Comparison of ENCODE assay signal across 18 cellular contexts in genomic region chr6:42519779-42520178, GRCh38. TPM values are rescaled to one million over a fixed set of nuclear protein-coding genes. Genes with fewer than 3 reads are reported as not detected.
DNase-seq lines count a peak whose midpoint lies in the region; ATAC-seq and TF ChIP-seq lines count a peak whose summit lies in the region.
"Had no signal": no experiment of that assay in that cellular context is flagged by ENCODE, and none has a peak within 500 bp of the region (broad histone marks: within the 10 kb centered on the region; RNA-seq: fewer than 3 reads in every experiment).

No MANE protein-coding gene starts in this region.

- no peak overlapping the region for H3K27ac Mint-ChIP-seq in activated CD4-positive, alpha-beta T cell treated with anti-CD3 and anti-CD28 coated beads, Interleukin-2, amount 10 ng/mL, durations not matched to agents 24 days and 14 days
- peak overlapping the region; percentile 99 for H3K27ac Mint-ChIP-seq in activated B cell treated with CpG ODN at 0.5 μM for 24 hours
- H3K27ac Mint-ChIP-seq in stimulated activated naive B cell treated with anti-CD40 and anti-IgM and Interleukin-4, amounts not matched to agents 10 μg/mL and 1 μg/mL and 100 μg/mL, for 72 hours, result peak overlapping the region; percentile 20
- H3K27ac Mint-ChIP-seq: CD4-positive, alpha-beta T cell; H9 had no signal

- no peak overlapping the region for H3K4me2 ChIP-seq in Karpas-422 (ENCODE audit: low read depth, low read length, poor library complexity, severe bottlenecking)

- no peak for TF ChIP-seq CTCF in activated B cell treated with CpG ODN at 0.5 μM for 24 hours (IDR thresholded peaks at IDR 0.05)

- peaks cover 12% of the 10 kb centered on the region for H3K4me1 Mint-ChIP-seq in activated CD4-positive, alpha-beta T cell treated with anti-CD3 and anti-CD28 coated beads, Interleukin-2, amount 10 ng/mL, durations not matched to agents 24 days and 14 days
- peaks cover 27% of the 10 kb centered on the region for H3K4me1 Mint-ChIP-seq in activated B cell treated with CpG ODN at 0.5 μM for 24 hours
- H3K4me1 Mint-ChIP-seq in stimulated activated naive B cell treated with anti-CD40 and anti-IgM and Interleukin-4, amounts not matched to agents 10 μg/mL and 1 μg/mL and 100 μg/mL, for 72 hours, result peaks cover 17 to 28% of the 10 kb centered on the region in 2 donors
- H3K4me1 Mint-ChIP-seq: H9 had no signal

- no peak for ATAC-seq in activated B cell treated with CpG ODN at 0.5 μM for 24 hours (ENCODE audit: low read depth)
- ATAC-seq in stimulated activated naive B cell treated with anti-CD40 and anti-IgM and Interleukin-4, amounts not matched to agents 10 μg/mL and 1 μg/mL and 100 μg/mL, for 72 hours (replicated peaks), result no peak
- ATAC-seq in GM21825 (IDR thresholded peaks at IDR 0.05; ENCODE audit: unreplicated experiment), result no peak
- no peak for ATAC-seq in HG03378 (IDR thresholded peaks at IDR 0.05; ENCODE audit: unreplicated experiment)
- ATAC-seq: A549 had no signal

- H3K4me3 ChIP-seq in Karpas-422 (ENCODE audit: low read length), result peak overlapping the region; percentile 10; the same call in 1 of the 2 replicates
- H3K4me3 ChIP-seq: A549 had no signal

- POLR2A ChIA-PET in activated B cell treated with CpG ODN at 0.5 μM for 24 hours (lab: Charles Lee), result interaction anchor here (0.7 to 2.5 kb wide), 2 partner anchors 13 to 128 kb away, joined by 3 to 21 read pairs; no protein-coding TSS in a partner anchor

- peaks cover 7% of the 10 kb centered on the region for H3K9me3 Mint-ChIP-seq in activated CD4-positive, alpha-beta T cell treated with anti-CD3 and anti-CD28 coated beads, Interleukin-2, amount 10 ng/mL, durations not matched to agents 24 days and 14 days
- H3K9me3 Mint-ChIP-seq in activated B cell treated with CpG ODN at 0.5 μM for 24 hours, result peaks cover 2% of the 10 kb centered on the region
- peaks cover 6% of the 10 kb centered on the region in 2 donors for H3K9me3 Mint-ChIP-seq in stimulated activated naive B cell treated with anti-CD40 and anti-IgM and Interleukin-4, amounts not matched to agents 10 μg/mL and 1 μg/mL and 100 μg/mL, for 72 hours
- H3K9me3 Mint-ChIP-seq: CD4-positive, alpha-beta T cell had no signal

- H3K9me2 ChIP-seq in Karpas-422 (replicated peaks; ENCODE audit: insufficient read depth, low read length), result no peaks in the 10 kb centered on the region

- H2AFZ ChIP-seq in Karpas-422 (ENCODE audit: low read length), result no peak overlapping the region

- peaks cover 5% of the 10 kb centered on the region for H3K36me3 Mint-ChIP-seq in activated CD4-positive, alpha-beta T cell treated with anti-CD3 and anti-CD28 coated beads, Interleukin-2, amount 10 ng/mL, durations not matched to agents 24 days and 14 days (ENCODE audit: low read depth)
- H3K36me3 Mint-ChIP-seq in activated B cell treated with CpG ODN at 0.5 μM for 24 hours (ENCODE audit: low read depth), result no peaks in the 10 kb centered on the region
- H3K36me3 Mint-ChIP-seq in stimulated activated naive B cell treated with anti-CD40 and anti-IgM and Interleukin-4, amounts not matched to agents 10 μg/mL and 1 μg/mL and 100 μg/mL, for 72 hours, result peaks cover 0 to 3% of the 10 kb centered on the region in 2 donors

- peaks cover 32% of the 10 kb centered on the region for H3K4me1 ChIP-seq in Karpas-422 (ENCODE audit: low read length)
- H3K4me1 ChIP-seq: Caco-2 had no signal

- H3K9ac ChIP-seq in Karpas-422 (ENCODE audit: low read length), result no peak overlapping the region

- no peaks in the 10 kb centered on the region for H3K79me2 ChIP-seq in Karpas-422 (ENCODE audit: low read length)

- peak overlapping the region; percentile 85 for H3K27ac ChIP-seq in Karpas-422 (ENCODE audit: low read length)
- H3K27ac ChIP-seq: 22Rv1, C4-2B had no signal

- H3K9me3 ChIP-seq in Karpas-422 (ENCODE audit: low read length), result peaks cover 6% of the 10 kb centered on the region; the same call in 1 of the 2 replicates
- H3K9me3 ChIP-seq: A549 had no signal

- CTCF ChIA-PET in activated B cell treated with CpG ODN at 0.5 μM for 24 hours (lab: Charles Lee), result interaction anchor here (0.7 to 2.8 kb wide), 3 partner anchors 9 to 12 kb away, joined by 3 to 18 read pairs (median 6); no protein-coding TSS in a partner anchor

- H3K4me3 Mint-ChIP-seq in activated CD4-positive, alpha-beta T cell treated with anti-CD3 and anti-CD28 coated beads, Interleukin-2, amount 10 ng/mL, durations not matched to agents 24 days and 14 days, result no peak overlapping the region
- H3K4me3 Mint-ChIP-seq in activated B cell treated with CpG ODN at 0.5 μM for 24 hours, result no peak overlapping the region
- no peak overlapping the region for H3K4me3 Mint-ChIP-seq in stimulated activated naive B cell treated with anti-CD40 and anti-IgM and Interleukin-4, amounts not matched to agents 10 μg/mL and 1 μg/mL and 100 μg/mL, for 72 hours
- H3K4me3 Mint-ChIP-seq: CD4-positive, alpha-beta T cell; H9 had no signal

- no peaks in the 10 kb centered on the region for H4K20me1 ChIP-seq in Karpas-422 (ENCODE audit: insufficient read depth, low read depth, low read length)

- intact Hi-C loops in activated CD4-positive, alpha-beta T cell treated with anti-CD3 and anti-CD28 coated beads, Interleukin-2, amount 10 ng/mL, durations not matched to agents 24 days and 14 days (cut with micrococcal nuclease), result loop anchor here (5.0 kb wide), 2 partner anchors 67 to 152 kb away; partner anchors contain the start of gene TRERF1
- intact Hi-C loops in activated B cell treated with CpG ODN at 0.5 μM for 24 hours (cut with micrococcal nuclease), result loop anchor here (1.0 to 5.0 kb wide), 2 partner anchors 12 to 67 kb away; partner anchors contain the start of gene TRERF1

- no peaks in the 10 kb centered on the region for H3K36me3 ChIP-seq in Karpas-422 (ENCODE audit: insufficient read depth, low read length)

- DNase-seq in activated CD4-positive, alpha-beta T cell treated with anti-CD3 and anti-CD28 coated beads, Interleukin-2, amount 10 ng/mL, durations not matched to agents 24 days and 14 days, result peak; percentile 20
- DNase-seq in activated CD4-positive, alpha-beta T cell treated with anti-CD3 and anti-CD28 coated beads for 4 hours, result no peak
- DNase-seq in Karpas-422 (no peak), activated B cell treated with CpG ODN at 0.5 μM for 24 hours (no peak)
- no peak for DNase-seq in stimulated activated naive B cell treated with anti-CD40 and anti-IgM and Interleukin-4, amounts not matched to agents 10 μg/mL and 1 μg/mL and 100 μg/mL, for 72 hours
- DNase-seq: AML-193; Caco-2; CD4-positive, alpha-beta T cell; DMS153; DMS79; GDM1; GOT3; H9 had no signal

- peaks cover 4% of the 10 kb centered on the region for H3K27me3 Mint-ChIP-seq in activated CD4-positive, alpha-beta T cell treated with anti-CD3 and anti-CD28 coated beads, Interleukin-2, amount 10 ng/mL, durations not matched to agents 24 days and 14 days
- H3K27me3 Mint-ChIP-seq in activated B cell treated with CpG ODN at 0.5 μM for 24 hours, result no peaks in the 10 kb centered on the region
- no peaks in the 10 kb centered on the region for H3K27me3 Mint-ChIP-seq in stimulated activated naive B cell treated with anti-CD40 and anti-IgM and Interleukin-4, amounts not matched to agents 10 μg/mL and 1 μg/mL and 100 μg/mL, for 72 hours
- H3K27me3 Mint-ChIP-seq: CD4-positive, alpha-beta T cell had no signal

- H3K27me3 ChIP-seq in Karpas-422 (ENCODE audit: low read length), result no peaks in the 10 kb centered on the region

RNA-seq across cellular contexts. Expression of gene UBR2, which starts 44.0 kb away (rescaled TPM):
- total RNA-seq in activated CD4-positive, alpha-beta T cell treated with anti-CD3 and anti-CD28 coated beads, Interleukin-2, amount 10 ng/mL, durations not matched to agents 24 days and 14 days, result 30.1 and 30.8 TPM in 2 replicates
- 22.6 and 28.4 TPM in 2 replicates for total RNA-seq in Karpas-422 (2014; rRNA removed; shearing (Covaris generic); ENCODE audit: low replicate concordance)
- 34.3 and 40.8 TPM in 2 replicates for total RNA-seq in activated B cell treated with CpG ODN at 0.5 μM for 24 hours
